ENCODE assay signal across 25 cellular contexts in genomic region chr12:109378579-109378978, GRCh38. TPM values are rescaled to one million over a fixed set of nuclear protein-coding genes. Genes with fewer than 3 reads are reported as not detected.
"Had no signal": no experiment of that assay in that cellular context is flagged by ENCODE, and none has a peak within 500 bp of the region (broad histone marks: within the 10 kb centered on the region; RNA-seq: fewer than 3 reads in every experiment).

No MANE protein-coding gene starts in this region.

- DNase-seq: effector CD4-positive, alpha-beta T cell; endodermal cell; erythroblast; foreskin keratinocyte; left colon; left ventricle myocardium superior; mesenchymal stem cell; naive B cell; posterior cingulate gyrus; stimulated activated CD4-positive, alpha-beta T cell treated with anti-CD3 and anti-CD28 coated beads, Interleukin-2, amount 100 ng/mL, for 24 hours; stimulated activated CD4-positive, alpha-beta T cell treated with anti-CD3 and anti-CD28 coated beads, Interleukin-4, amount 100 ng/mL, for 4 hours; stimulated activated naive B cell treated with anti-CD40 and anti-IgM and Interleukin-4, amounts not matched to agents 10 μg/mL and 1 μg/mL and 100 μg/mL, for 72 hours; stimulated activated naive CD8-positive, alpha-beta T cell treated with anti-CD3 and anti-CD28 coated beads, Interleukin-15, amount 100 ng/mL, for 72 hours; testis; upper lobe of right lung had no signal

- H3K27ac Mint-ChIP-seq: endodermal cell; naive B cell; stimulated activated naive B cell treated with anti-CD40 and anti-IgM and Interleukin-4, amounts not matched to agents 10 μg/mL and 1 μg/mL and 100 μg/mL, for 72 hours; stimulated activated naive CD8-positive, alpha-beta T cell treated with anti-CD3 and anti-CD28 coated beads, Interleukin-15, amount 100 ng/mL, for 72 hours had no signal

- H3K4me1 Mint-ChIP-seq: naive B cell; neural crest cell; stimulated activated naive B cell treated with anti-CD40 and anti-IgM and Interleukin-4, amounts not matched to agents 10 μg/mL and 1 μg/mL and 100 μg/mL, for 72 hours; stimulated activated naive CD8-positive, alpha-beta T cell treated with anti-CD3 and anti-CD28 coated beads, Interleukin-15, amount 100 ng/mL, for 72 hours had no signal

- ATAC-seq: foreskin keratinocyte; left colon; left ventricle myocardium superior; sciatic nerve; stimulated activated naive B cell treated with anti-CD40 and anti-IgM and Interleukin-4, amounts not matched to agents 10 μg/mL and 1 μg/mL and 100 μg/mL, for 72 hours; stimulated activated naive CD8-positive, alpha-beta T cell treated with anti-CD3 and anti-CD28 coated beads, Interleukin-15, amount 100 ng/mL, for 72 hours; upper lobe of right lung had no signal

- H3K4me3 Mint-ChIP-seq: endodermal cell; naive B cell; neural crest cell; stimulated activated naive B cell treated with anti-CD40 and anti-IgM and Interleukin-4, amounts not matched to agents 10 μg/mL and 1 μg/mL and 100 μg/mL, for 72 hours; stimulated activated naive CD8-positive, alpha-beta T cell treated with anti-CD3 and anti-CD28 coated beads, Interleukin-15, amount 100 ng/mL, for 72 hours had no signal

- H3K9me3 Mint-ChIP-seq: endodermal cell; neural crest cell; stimulated activated naive CD8-positive, alpha-beta T cell treated with anti-CD3 and anti-CD28 coated beads, Interleukin-15, amount 100 ng/mL, for 72 hours had no signal

- H3K36me3 Mint-ChIP-seq: stimulated activated naive B cell treated with anti-CD40 and anti-IgM and Interleukin-4, amounts not matched to agents 10 μg/mL and 1 μg/mL and 100 μg/mL, for 72 hours had no signal

RNA-seq across cellular contexts. Expression of gene MYO1H, which starts 30.9 kb away (rescaled TPM):
- total RNA-seq: dermis microvascular lymphatic vessel endothelial cell, endodermal cell, endothelial cell of umbilical vein, foreskin keratinocyte, hepatocyte, kidney epithelial cell, neural crest cell, osteocyte, pulmonary artery endothelial cell, sciatic nerve, skeletal muscle tissue, vagina had no signal
- polyA plus RNA-seq: endothelial cell of umbilical vein, foreskin keratinocyte, hepatocyte had no signal
